ENCODE assay signal across 1 cellular context in the genomic region with DNA sequence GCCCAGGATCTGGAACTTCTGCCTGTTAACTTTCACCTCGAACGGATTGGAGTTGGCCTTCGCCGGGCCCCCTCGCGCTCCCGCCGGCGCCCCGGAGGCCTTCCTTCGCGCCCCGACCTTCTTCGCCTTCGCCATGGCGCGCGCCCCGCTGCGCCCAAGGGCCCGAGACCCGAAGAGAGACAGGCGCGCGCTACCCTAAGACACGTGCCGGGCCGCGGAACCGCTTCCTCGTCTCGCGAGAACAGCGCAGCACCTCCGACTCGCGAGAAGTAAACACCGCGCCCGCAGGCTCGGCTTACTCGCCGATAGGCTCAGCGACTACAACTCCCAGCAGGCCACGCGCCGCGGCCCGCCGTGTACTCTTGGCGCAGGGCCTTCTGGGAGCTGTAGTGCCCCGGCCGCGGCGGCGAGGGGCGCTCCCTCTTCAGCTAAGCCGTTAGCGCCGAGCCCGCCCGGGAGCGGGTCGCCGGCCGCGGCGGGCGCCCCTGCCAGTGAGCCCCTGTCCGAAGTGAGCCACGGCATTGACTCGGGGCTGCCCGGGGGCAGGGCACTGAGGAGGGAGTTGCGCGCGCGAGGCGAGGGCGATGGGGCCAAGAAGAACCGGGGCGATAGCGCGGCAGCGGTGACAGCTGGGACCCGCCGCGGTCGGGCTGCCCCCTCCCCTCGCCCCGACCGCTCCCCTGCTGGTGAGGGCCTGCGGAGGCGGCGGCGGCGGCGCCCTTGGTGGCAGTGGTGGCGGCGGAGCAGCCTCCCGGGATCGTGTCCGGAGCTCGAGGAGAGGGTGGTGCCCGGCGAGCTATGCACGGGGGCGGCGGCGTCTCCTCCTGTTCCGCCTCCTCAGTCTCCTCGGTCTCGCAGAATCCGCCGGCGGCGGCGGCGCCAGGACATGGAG.
A peak's percentile ranks its signal among the peaks of the same experiment; 100 is the strongest.
TF ChIP-seq lines count a peak whose summit lies in the region.

A gene (plus strand): TSS at position 387 of the 892 bp plus-strand sequence. CDS start 500 bp downstream, at position 887.
A gene (minus strand): TSS at position 222 of the 892 bp plus-strand sequence. CDS start 87 bp downstream, at position 135.

TF ChIP-seq in A549, 52 proteins besides CTCF, POLR2A, EP300 and RAD21 (continued from another document):
- TF ChIP-seq, protein P1, sequence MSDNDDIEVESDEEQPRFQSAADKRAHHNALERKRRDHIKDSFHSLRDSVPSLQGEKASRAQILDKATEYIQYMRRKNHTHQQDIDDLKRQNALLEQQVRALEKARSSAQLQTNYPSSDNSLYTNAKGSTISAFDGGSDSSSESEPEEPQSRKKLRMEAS (IDR thresholded peaks at IDR 0.05), result peak; percentile 99
- TF ChIP-seq, protein P2, sequence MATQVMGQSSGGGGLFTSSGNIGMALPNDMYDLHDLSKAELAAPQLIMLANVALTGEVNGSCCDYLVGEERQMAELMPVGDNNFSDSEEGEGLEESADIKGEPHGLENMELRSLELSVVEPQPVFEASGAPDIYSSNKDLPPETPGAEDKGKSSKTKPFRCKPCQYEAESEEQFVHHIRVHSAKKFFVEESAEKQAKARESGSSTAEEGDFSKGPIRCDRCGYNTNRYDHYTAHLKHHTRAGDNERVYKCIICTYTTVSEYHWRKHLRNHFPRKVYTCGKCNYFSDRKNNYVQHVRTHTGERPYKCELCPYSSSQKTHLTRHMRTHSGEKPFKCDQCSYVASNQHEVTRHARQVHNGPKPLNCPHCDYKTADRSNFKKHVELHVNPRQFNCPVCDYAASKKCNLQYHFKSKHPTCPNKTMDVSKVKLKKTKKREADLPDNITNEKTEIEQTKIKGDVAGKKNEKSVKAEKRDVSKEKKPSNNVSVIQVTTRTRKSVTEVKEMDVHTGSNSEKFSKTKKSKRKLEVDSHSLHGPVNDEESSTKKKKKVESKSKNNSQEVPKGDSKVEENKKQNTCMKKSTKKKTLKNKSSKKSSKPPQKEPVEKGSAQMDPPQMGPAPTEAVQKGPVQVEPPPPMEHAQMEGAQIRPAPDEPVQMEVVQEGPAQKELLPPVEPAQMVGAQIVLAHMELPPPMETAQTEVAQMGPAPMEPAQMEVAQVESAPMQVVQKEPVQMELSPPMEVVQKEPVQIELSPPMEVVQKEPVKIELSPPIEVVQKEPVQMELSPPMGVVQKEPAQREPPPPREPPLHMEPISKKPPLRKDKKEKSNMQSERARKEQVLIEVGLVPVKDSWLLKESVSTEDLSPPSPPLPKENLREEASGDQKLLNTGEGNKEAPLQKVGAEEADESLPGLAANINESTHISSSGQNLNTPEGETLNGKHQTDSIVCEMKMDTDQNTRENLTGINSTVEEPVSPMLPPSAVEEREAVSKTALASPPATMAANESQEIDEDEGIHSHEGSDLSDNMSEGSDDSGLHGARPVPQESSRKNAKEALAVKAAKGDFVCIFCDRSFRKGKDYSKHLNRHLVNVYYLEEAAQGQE (IDR thresholded peaks at IDR 0.05), result peak; percentile 98
- TF ChIP-seq KDM5A (IDR thresholded peaks at IDR 0.05) (no peak), EHF (CRISPR knock-in tag; IDR thresholded peaks at IDR 0.05) (no peak), HOXA7 (CRISPR knock-in tag; IDR thresholded peaks at IDR 0.05) (no peak), SMC3 (IDR thresholded peaks at IDR 0.05) (no peak), POLR2AphosphoS2 (conservative IDR thresholded peaks at IDR 0.05; ENCODE audit: low read length) (no peak), FOSL2 (IDR thresholded peaks at IDR 0.05) (no peak), FOSL2 (CRISPR knock-in tag; IDR thresholded peaks at IDR 0.05) (no peak), JUN (IDR thresholded peaks at IDR 0.05) (peak in 1 of 2 experiments; percentile 81; a peak in 3 of 5 replicates), NR3C1 (IDR thresholded peaks at IDR 0.05) (no peak), TP53 (CRISPR knock-in tag; IDR thresholded peaks at IDR 0.05) (no peak), CHD4 (IDR thresholded peaks at IDR 0.05; ENCODE audit: borderline replicate concordance) (no peak), ZNF302 (CRISPR knock-in tag; IDR thresholded peaks at IDR 0.05) (no peak), BHLHE40 (IDR thresholded peaks at IDR 0.05; ENCODE audit: low read depth, low read length) (peak; percentile 78), RCOR1 (IDR thresholded peaks at IDR 0.05; ENCODE audit: low read depth, low read length) (no peak), CHD2 (IDR thresholded peaks at IDR 0.05; ENCODE audit: low read length, partially characterized antibody) (peak; percentile 97), ZC3H11A (IDR thresholded peaks at IDR 0.05) (no peak), MAFK (IDR thresholded peaks at IDR 0.05; ENCODE audit: partially characterized antibody) (peak; percentile 8), HOXB5 (CRISPR knock-in tag; IDR thresholded peaks at IDR 0.05) (no peak), RNF2 (IDR thresholded peaks at IDR 0.05; ENCODE audit: borderline replicate concordance, low read depth) (no peak), ZSCAN20 (CRISPR knock-in tag; IDR thresholded peaks at IDR 0.05) (no peak)
- TF ChIP-seq, protein P3, sequence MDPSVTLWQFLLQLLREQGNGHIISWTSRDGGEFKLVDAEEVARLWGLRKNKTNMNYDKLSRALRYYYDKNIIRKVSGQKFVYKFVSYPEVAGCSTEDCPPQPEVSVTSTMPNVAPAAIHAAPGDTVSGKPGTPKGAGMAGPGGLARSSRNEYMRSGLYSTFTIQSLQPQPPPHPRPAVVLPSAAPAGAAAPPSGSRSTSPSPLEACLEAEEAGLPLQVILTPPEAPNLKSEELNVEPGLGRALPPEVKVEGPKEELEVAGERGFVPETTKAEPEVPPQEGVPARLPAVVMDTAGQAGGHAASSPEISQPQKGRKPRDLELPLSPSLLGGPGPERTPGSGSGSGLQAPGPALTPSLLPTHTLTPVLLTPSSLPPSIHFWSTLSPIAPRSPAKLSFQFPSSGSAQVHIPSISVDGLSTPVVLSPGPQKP (IDR thresholded peaks at IDR 0.05; ENCODE audit: low read depth, low read length), result no peak
- TF ChIP-seq, protein P4, sequence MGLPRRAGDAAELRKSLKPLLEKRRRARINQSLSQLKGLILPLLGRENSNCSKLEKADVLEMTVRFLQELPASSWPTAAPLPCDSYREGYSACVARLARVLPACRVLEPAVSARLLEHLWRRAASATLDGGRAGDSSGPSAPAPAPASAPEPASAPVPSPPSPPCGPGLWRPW (IDR thresholded peaks at IDR 0.05), result no peak
- TF ChIP-seq, protein P5, sequence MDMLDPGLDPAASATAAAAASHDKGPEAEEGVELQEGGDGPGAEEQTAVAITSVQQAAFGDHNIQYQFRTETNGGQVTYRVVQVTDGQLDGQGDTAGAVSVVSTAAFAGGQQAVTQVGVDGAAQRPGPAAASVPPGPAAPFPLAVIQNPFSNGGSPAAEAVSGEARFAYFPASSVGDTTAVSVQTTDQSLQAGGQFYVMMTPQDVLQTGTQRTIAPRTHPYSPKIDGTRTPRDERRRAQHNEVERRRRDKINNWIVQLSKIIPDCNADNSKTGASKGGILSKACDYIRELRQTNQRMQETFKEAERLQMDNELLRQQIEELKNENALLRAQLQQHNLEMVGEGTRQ (IDR thresholded peaks at IDR 0.05), result peak; percentile 76
- TF ChIP-seq, protein P6, sequence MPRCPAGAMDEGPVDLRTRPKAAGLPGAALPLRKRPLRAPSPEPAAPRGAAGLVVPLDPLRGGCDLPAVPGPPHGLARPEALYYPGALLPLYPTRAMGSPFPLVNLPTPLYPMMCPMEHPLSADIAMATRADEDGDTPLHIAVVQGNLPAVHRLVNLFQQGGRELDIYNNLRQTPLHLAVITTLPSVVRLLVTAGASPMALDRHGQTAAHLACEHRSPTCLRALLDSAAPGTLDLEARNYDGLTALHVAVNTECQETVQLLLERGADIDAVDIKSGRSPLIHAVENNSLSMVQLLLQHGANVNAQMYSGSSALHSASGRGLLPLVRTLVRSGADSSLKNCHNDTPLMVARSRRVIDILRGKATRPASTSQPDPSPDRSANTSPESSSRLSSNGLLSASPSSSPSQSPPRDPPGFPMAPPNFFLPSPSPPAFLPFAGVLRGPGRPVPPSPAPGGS (IDR thresholded peaks at IDR 0.05), result 0 out of 3 replicates have a peak, but pooled peaks have one; percentile 49
- TF ChIP-seq, protein P7, sequence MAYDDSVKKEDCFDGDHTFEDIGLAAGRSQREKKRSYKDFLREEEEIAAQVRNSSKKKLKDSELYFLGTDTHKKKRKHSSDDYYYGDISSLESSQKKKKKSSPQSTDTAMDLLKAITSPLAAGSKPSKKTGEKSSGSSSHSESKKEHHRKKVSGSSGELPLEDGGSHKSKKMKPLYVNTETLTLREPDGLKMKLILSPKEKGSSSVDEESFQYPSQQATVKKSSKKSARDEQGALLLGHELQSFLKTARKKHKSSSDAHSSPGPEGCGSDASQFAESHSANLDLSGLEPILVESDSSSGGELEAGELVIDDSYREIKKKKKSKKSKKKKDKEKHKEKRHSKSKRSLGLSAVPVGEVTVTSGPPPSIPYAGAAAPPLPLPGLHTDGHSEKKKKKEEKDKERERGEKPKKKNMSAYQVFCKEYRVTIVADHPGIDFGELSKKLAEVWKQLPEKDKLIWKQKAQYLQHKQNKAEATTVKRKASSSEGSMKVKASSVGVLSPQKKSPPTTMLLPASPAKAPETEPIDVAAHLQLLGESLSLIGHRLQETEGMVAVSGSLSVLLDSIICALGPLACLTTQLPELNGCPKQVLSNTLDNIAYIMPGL (CRISPR knock-in tag; IDR thresholded peaks at IDR 0.05; ENCODE audit: borderline replicate concordance), result no peak
- TF ChIP-seq, protein P8, sequence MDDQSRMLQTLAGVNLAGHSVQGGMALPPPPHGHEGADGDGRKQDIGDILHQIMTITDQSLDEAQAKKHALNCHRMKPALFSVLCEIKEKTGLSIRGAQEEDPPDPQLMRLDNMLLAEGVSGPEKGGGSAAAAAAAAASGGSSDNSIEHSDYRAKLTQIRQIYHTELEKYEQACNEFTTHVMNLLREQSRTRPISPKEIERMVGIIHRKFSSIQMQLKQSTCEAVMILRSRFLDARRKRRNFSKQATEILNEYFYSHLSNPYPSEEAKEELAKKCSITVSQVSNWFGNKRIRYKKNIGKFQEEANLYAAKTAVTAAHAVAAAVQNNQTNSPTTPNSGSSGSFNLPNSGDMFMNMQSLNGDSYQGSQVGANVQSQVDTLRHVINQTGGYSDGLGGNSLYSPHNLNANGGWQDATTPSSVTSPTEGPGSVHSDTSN (IDR thresholded peaks at IDR 0.05), result no peak
- TF ChIP-seq, protein P9, sequence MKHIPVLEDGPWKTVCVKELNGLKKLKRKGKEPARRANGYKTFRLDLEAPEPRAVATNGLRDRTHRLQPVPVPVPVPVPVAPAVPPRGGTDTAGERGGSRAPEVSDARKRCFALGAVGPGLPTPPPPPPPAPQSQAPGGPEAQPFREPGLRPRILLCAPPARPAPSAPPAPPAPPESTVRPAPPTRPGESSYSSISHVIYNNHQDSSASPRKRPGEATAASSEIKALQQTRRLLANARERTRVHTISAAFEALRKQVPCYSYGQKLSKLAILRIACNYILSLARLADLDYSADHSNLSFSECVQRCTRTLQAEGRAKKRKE (CRISPR knock-in tag; IDR thresholded peaks at IDR 0.05; ENCODE audit: low read depth), result no peak
TF ChIP-seq in A549: peak in this region for 13.
